ENCODE assay signal across 25 cellular contexts in the genomic region with DNA sequence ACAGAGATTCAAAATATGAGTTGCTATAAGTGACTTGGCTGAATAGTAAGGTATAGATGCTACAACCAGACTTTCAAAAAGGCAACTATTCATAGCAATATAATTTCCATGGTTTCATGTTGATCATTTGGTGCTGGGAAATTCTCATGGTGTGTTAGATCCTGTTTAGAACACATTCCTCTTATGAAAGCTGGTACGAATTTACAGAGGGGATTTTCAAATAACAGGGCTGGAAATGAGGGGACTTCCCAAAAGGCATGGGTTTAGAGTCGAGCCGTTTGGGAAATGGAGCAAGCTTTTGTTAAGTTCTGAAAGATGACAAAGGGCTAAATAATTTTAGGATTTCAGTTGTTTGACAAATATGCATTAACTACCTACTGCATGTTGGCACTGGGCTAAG. TPM values are rescaled to one million over a fixed set of nuclear protein-coding genes. Genes with fewer than 3 reads are reported as not detected.
DNase-seq lines count a peak whose midpoint lies in the region; ATAC-seq and TF ChIP-seq lines count a peak whose summit lies in the region.
"Had no signal": no experiment of that assay in that cellular context is flagged by ENCODE, and none has a peak within 500 bp of the region (broad histone marks: within the 10 kb centered on the region; RNA-seq: fewer than 3 reads in every experiment).

No MANE protein-coding gene starts in this region.

- peak overlapping the region; percentile 22 for H3K27ac Mint-ChIP-seq in activated naive CD8-positive, alpha-beta T cell treated with anti-CD3 and anti-CD28 coated beads, Interleukin-2, amount 50 U/mL, for 24 hours
- peak overlapping the region; percentile 24 for H3K27ac Mint-ChIP-seq in mesothelial cell of epicardium
- H3K27ac Mint-ChIP-seq: CD4-positive, alpha-beta memory T cell had no signal

- peaks cover 5% of the 10 kb centered on the region for H3K9me3 Mint-ChIP-seq in activated naive CD8-positive, alpha-beta T cell treated with anti-CD3 and anti-CD28 coated beads, Interleukin-2, amount 50 U/mL, for 24 hours
- H3K9me3 Mint-ChIP-seq in mesothelial cell of epicardium = no peaks in the 10 kb centered on the region
- H3K9me3 Mint-ChIP-seq: CD4-positive, alpha-beta memory T cell had no signal

- no peaks in the 10 kb centered on the region for H3K36me3 ChIP-seq in SK-N-SH (replicated peaks in 1 of 2; ENCODE audit: control insufficient read depth in 1 of 2, insufficient read depth in 2 of 2, low read length in 1 of 2)
- H3K36me3 ChIP-seq in GM23248 (ENCODE audit: low read depth) = no peaks in the 10 kb centered on the region
- H3K36me3 ChIP-seq: BLaER1 treated with 17β-estradiol and CSF1 and Interleukin-3, amounts not matched to agents 10 nM and 100 nM had no signal

- H3K79me2 ChIP-seq in SK-N-SH (ENCODE audit: insufficient read depth) = no peaks in the 10 kb centered on the region
- no peaks in the 10 kb centered on the region for H3K79me2 ChIP-seq in GM23248 (ENCODE audit: insufficient read depth)

- H4K20me1 ChIP-seq in SK-N-SH (ENCODE audit: insufficient read depth) (no peaks in the 10 kb centered on the region), GM23248 (ENCODE audit: insufficient read depth) (no peaks in the 10 kb centered on the region)
- H4K20me1 ChIP-seq: BLaER1 treated with 17β-estradiol and CSF1 and Interleukin-3, amounts not matched to agents 10 nM and 100 nM had no signal

- in situ Hi-C loops in GM23248 (cut with MboI) = no loop called here

- H3K4me1 ChIP-seq in SK-N-SH (ENCODE audit: control insufficient read depth in 1 of 2, insufficient read depth in 2 of 2, low read depth in 1 of 2, low read length in 1 of 2) (peaks cover 0 to 16% of the 10 kb centered on the region in 2 experiments; a peak in 2 of 4 replicates), GM23248 (ENCODE audit: insufficient read depth) (peaks cover 37% of the 10 kb centered on the region)
- H3K4me1 ChIP-seq: BLaER1 treated with 17β-estradiol and CSF1 and Interleukin-3, amounts not matched to agents 10 nM and 100 nM; Caco-2 had no signal

- H3K4me2 ChIP-seq in SK-N-SH = no peak overlapping the region
- no peak overlapping the region for H3K4me2 ChIP-seq in GM23248 (ENCODE audit: unreplicated experiment)
- H3K4me2 ChIP-seq: BLaER1 treated with 17β-estradiol and CSF1 and Interleukin-3, amounts not matched to agents 10 nM and 100 nM had no signal

- H3K27me3 ChIP-seq in SK-N-SH (ENCODE audit: insufficient read depth) (no peaks in the 10 kb centered on the region), GM23248 (replicated peaks; ENCODE audit: insufficient read depth) (no peaks in the 10 kb centered on the region)
- H3K27me3 ChIP-seq: BLaER1 treated with 17β-estradiol and CSF1 and Interleukin-3, amounts not matched to agents 10 nM and 100 nM had no signal

- H3K9ac ChIP-seq in SK-N-SH (no peak overlapping the region), GM23248 (no peak overlapping the region)
- H3K9ac ChIP-seq: BLaER1 treated with 17β-estradiol and CSF1 and Interleukin-3, amounts not matched to agents 10 nM and 100 nM had no signal

- H3K4me3 ChIP-seq in SK-N-SH (ENCODE audit: low read depth in 2 of 2, low read length in 1 of 2) (no peak overlapping the region), GM23248 (no peak overlapping the region)
- H3K4me3 ChIP-seq: BLaER1 treated with 17β-estradiol and CSF1 and Interleukin-3, amounts not matched to agents 10 nM and 100 nM had no signal

- TF ChIP-seq RAD21 in SK-N-SH (IDR thresholded peaks at IDR 0.05; ENCODE audit: low read length) = no peak

- H3K27me3 Mint-ChIP-seq in activated naive CD8-positive, alpha-beta T cell treated with anti-CD3 and anti-CD28 coated beads, Interleukin-2, amount 50 U/mL, for 24 hours = peaks cover 20% of the 10 kb centered on the region
- no peaks in the 10 kb centered on the region for H3K27me3 Mint-ChIP-seq in mesothelial cell of epicardium (ENCODE audit: low read depth)

- peaks cover 27% of the 10 kb centered on the region for H3F3A ChIP-seq in SK-N-SH (replicated peaks; ENCODE audit: insufficient read depth)
- peaks cover 28% of the 10 kb centered on the region for H3F3A ChIP-seq in GM23248 (ENCODE audit: insufficient read depth)

- peaks cover 39% of the 10 kb centered on the region for H3K4me1 Mint-ChIP-seq in activated naive CD8-positive, alpha-beta T cell treated with anti-CD3 and anti-CD28 coated beads, Interleukin-2, amount 50 U/mL, for 24 hours
- peaks cover 22% of the 10 kb centered on the region for H3K4me1 Mint-ChIP-seq in mesothelial cell of epicardium
- H3K4me1 Mint-ChIP-seq: CD4-positive, alpha-beta memory T cell had no signal

- H3K9me3 ChIP-seq in SK-N-SH = no peaks in the 10 kb centered on the region
- no peaks in the 10 kb centered on the region for H3K9me3 ChIP-seq in GM23248 (ENCODE audit: low read depth)
- H3K9me3 ChIP-seq: BLaER1 treated with 17β-estradiol and CSF1 and Interleukin-3, amounts not matched to agents 10 nM and 100 nM; Caco-2 had no signal

- no peak for TF ChIP-seq EP300 in SK-N-SH (IDR thresholded peaks at IDR 0.05; ENCODE audit: borderline replicate concordance in 1 of 2, low read depth in 1 of 2, low read length in 1 of 2)

- CTCF ChIA-PET in SK-N-SH (lab: Yijun Ruan, JAX) = interaction anchor here (0.5 kb wide), 1 partner anchor 29 kb away, joined by 3 read pairs; no protein-coding TSS in a partner anchor

- no peak for ATAC-seq in SK-N-SH treated with all-trans-retinoic acid at 6 μM for 48 hours
- ATAC-seq in activated naive CD8-positive, alpha-beta T cell treated with anti-CD3 and anti-CD28 coated beads, Interleukin-2, amount 50 U/mL, for 24 hours = no peak
- no peak for ATAC-seq in GM21390 (IDR thresholded peaks at IDR 0.05; ENCODE audit: unreplicated experiment)
- no peak for ATAC-seq in HG03175 (IDR thresholded peaks at IDR 0.05; ENCODE audit: unreplicated experiment)
- ATAC-seq: Panc1 had no signal

- WGBS in SK-N-SH (ENCODE audit: low lambda C conversion rate) = 43% methylated on average over 3 of the region's 3 CpGs
- WGBS in GM23248 (ENCODE audit: low coverage in 1 of 2, low lambda C conversion rate in 2 of 2, missing lambda C conversion rate in 2 of 2), 2 experiments = 32 to 33% methylated on average over 3 of the region's 3 CpGs

- DNase-seq in SK-N-SH (no peak), GM23248 (no peak), mesothelial cell of epicardium (ENCODE audit: low spot score in 2 of 2, unreplicated experiment in 2 of 2) (no peak), NCI-H2029 treated with DMSO at 0.1 percent for 48 hours (lab: John Stamatoyannopoulos, UW) (no peak)
- no peak for DNase-seq in activated naive CD8-positive, alpha-beta T cell treated with anti-CD3 and anti-CD28 coated beads, Interleukin-2, amount 50 U/mL, for 24 hours
- DNase-seq: Caco-2; CD4-positive, alpha-beta memory T cell; DMS153; GF-D8; GOT3; HCEC 1CT; NCI-H1105; NCI-H146; NCI-H2029; NCI-H345; NCI-H524; NCI-H774; NK-92 treated with Interleukin-12 subunit alpha and Interleukin-12 subunit beta, amount 100 ng/mL, for 24 hours; SIG-M5 had no signal

- POLR2A ChIA-PET in SK-N-SH (lab: Yijun Ruan, JAX) = no interaction called here

- H3K36me3 Mint-ChIP-seq in activated naive CD8-positive, alpha-beta T cell treated with anti-CD3 and anti-CD28 coated beads, Interleukin-2, amount 50 U/mL, for 24 hours (ENCODE audit: low read depth) = no peaks in the 10 kb centered on the region
- no peaks in the 10 kb centered on the region for H3K36me3 Mint-ChIP-seq in mesothelial cell of epicardium
- H3K36me3 Mint-ChIP-seq: CD4-positive, alpha-beta memory T cell had no signal

- no peaks in the 10 kb centered on the region for H3K9me2 ChIP-seq in SK-N-SH
- H3K9me2 ChIP-seq in GM23248 (ENCODE audit: insufficient read depth) = no peaks in the 10 kb centered on the region

- H3K27ac ChIP-seq in SK-N-SH (ENCODE audit: low read depth in 2 of 2, low read length in 1 of 2) (peak overlapping the region in 1 of 2 experiments; percentile 23; a peak in 1 of 4 replicates), GM23248 (no peak overlapping the region)
- H3K27ac ChIP-seq: 22Rv1; BLaER1 treated with 17β-estradiol and CSF1 and Interleukin-3, amounts not matched to agents 10 nM and 100 nM had no signal

- TF ChIP-seq CTCF in SK-N-SH (IDR thresholded peaks at IDR 0.05) = no peak
- TF ChIP-seq CTCF in mesothelial cell of epicardium (IDR thresholded peaks at IDR 0.05; ENCODE audit: unreplicated experiment) = no peak

- H2AFZ ChIP-seq in SK-N-SH (ENCODE audit: low read depth) (peak overlapping the region; percentile 77), GM23248 (peak overlapping the region; percentile 55)

- H3K4me3 Mint-ChIP-seq in activated naive CD8-positive, alpha-beta T cell treated with anti-CD3 and anti-CD28 coated beads, Interleukin-2, amount 50 U/mL, for 24 hours = no peak overlapping the region
- no peak overlapping the region for H3K4me3 Mint-ChIP-seq in mesothelial cell of epicardium
- H3K4me3 Mint-ChIP-seq: CD4-positive, alpha-beta memory T cell had no signal

TF ChIP-seq in SK-N-SH, 30 proteins besides CTCF, POLR2A, EP300 and RAD21 (continues in another document):
- TF ChIP-seq MEF2A (IDR thresholded peaks at IDR 0.05; ENCODE audit: borderline replicate concordance, low read depth) = no peak
- TF ChIP-seq, protein P1, sequence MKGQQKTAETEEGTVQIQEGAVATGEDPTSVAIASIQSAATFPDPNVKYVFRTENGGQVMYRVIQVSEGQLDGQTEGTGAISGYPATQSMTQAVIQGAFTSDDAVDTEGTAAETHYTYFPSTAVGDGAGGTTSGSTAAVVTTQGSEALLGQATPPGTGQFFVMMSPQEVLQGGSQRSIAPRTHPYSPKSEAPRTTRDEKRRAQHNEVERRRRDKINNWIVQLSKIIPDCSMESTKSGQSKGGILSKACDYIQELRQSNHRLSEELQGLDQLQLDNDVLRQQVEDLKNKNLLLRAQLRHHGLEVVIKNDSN (IDR thresholded peaks at IDR 0.05; ENCODE audit: borderline replicate concordance, low read depth) = no peak
- no peak for TF ChIP-seq EZH2phosphoT487 (IDR thresholded peaks at IDR 0.05; ENCODE audit: borderline replicate concordance, low read depth)

TF ChIP-seq in SK-N-SH treated with all-trans-retinoic acid at 6 μM for 48 hours, 23 proteins besides CTCF, POLR2A, EP300 and RAD21 (continues in another document):
- TF ChIP-seq ZNF70 (CRISPR knock-in tag; IDR thresholded peaks at IDR 0.05) = no peak
- TF ChIP-seq TCF4 (CRISPR knock-in tag; IDR thresholded peaks at IDR 0.05; ENCODE audit: borderline replicate concordance) = no peak
- TF ChIP-seq ARNTL (CRISPR knock-in tag; IDR thresholded peaks at IDR 0.05; ENCODE audit: borderline replicate concordance, low read depth) = no peak
- TF ChIP-seq ZNF565 (CRISPR knock-in tag; conservative IDR thresholded peaks at IDR 0.05; ENCODE audit: low read depth) = no peak

RNA-seq across cellular contexts. Expression of a gene that starts 37.5 kb away (rescaled TPM):
- polyA plus RNA-seq in SK-N-SH (2012; rRNA removed) (53.2 and 59.5 TPM in 2 replicates), GM23248 (2016; fragmentation: Nextera tagmentation; extraction: Ambion mirVana) (113 and 116 TPM in 2 replicates)
- polyA plus RNA-seq in SK-N-SH (2012; cell fraction: cytosol; rRNA removed) = 59.7 and 67.7 TPM in 2 replicates
- 61.9 and 72.1 TPM in 2 replicates for polyA plus RNA-seq in SK-N-SH (2012; cell fraction: nucleus; rRNA removed)
- 120 and 124 TPM in 2 replicates for total RNA-seq in GM23248 (2014; rRNA removed; shearing (Covaris generic))
- 117 to 134 TPM (median 120 TPM) in 3 replicates for total RNA-seq in mesothelial cell of epicardium
